Comparison of ENCODE assay signal across 8 cellular contexts in genomic region chr11:74492974-74493815, GRCh38. TPM values are rescaled to one million over a fixed set of nuclear protein-coding genes. Genes with fewer than 3 reads are reported as not detected.
DNase-seq lines count a peak whose midpoint lies in the region; ATAC-seq and TF ChIP-seq lines count a peak whose summit lies in the region.

LIPT2 (minus strand) TSS chr11:74493724; CDS start chr11:74493703, 21 bp downstream.

- POLR2A ChIA-PET in T-cell (lab: Charles Lee) = interaction anchor here in 1 of 2 donors (1.6 kb wide), 1 partner anchor 95 kb away, joined by 16 read pairs; the partner anchor contains the start of gene PGM2L1

- H3K9me3 ChIP-seq in left ventricle myocardium inferior (replicated peaks) (peaks cover 14% of the 10 kb centered on the region), upper lobe of right lung (no peaks in the 10 kb centered on the region)

- peak within 1 kb of the TSS; percentile 82 to 83 (median 83) for H3K4me3 Mint-ChIP-seq in T-cell

- peak; percentile 96 for ATAC-seq in HG02852 (IDR thresholded peaks at IDR 0.05; ENCODE audit: unreplicated experiment)
- peak; percentile 94 to 98 (median 97) for ATAC-seq in T-cell (replicated peaks in 1 of 4)
- peak; percentile 98 for ATAC-seq in upper lobe of right lung

- H3K36me3 ChIP-seq in left ventricle myocardium inferior (peaks cover 9% of the 10 kb centered on the region), upper lobe of right lung (no peaks in the 10 kb centered on the region)

- peaks cover 26 to 31% (median 27%) of the 10 kb centered on the region in 3 donors for H3K4me1 Mint-ChIP-seq in T-cell

- no peaks in the 10 kb centered on the region for H3K27me3 Mint-ChIP-seq in T-cell

- no peaks in the 10 kb centered on the region for H3K27me3 ChIP-seq in left ventricle myocardium inferior (ENCODE audit: low read depth)
- no peaks in the 10 kb centered on the region for H3K27me3 ChIP-seq in upper lobe of right lung

- H3K36me3 Mint-ChIP-seq in T-cell = peaks cover 12% of the 10 kb centered on the region

- peak; percentile 96 for DNase-seq in GM13976 (ENCODE audit: low spot score)
- peak; percentile 78 for DNase-seq in NCI-H1436 treated with DMSO at 0.1 percent for 48 hours (lab: John Stamatoyannopoulos, UW)
- peak; percentile 90 to 99 (median 98) for DNase-seq in T-cell
- DNase-seq in amniotic stem cell (lab: John Stamatoyannopoulos, UW) = peak; percentile 78
- peak; percentile 97 for DNase-seq in left ventricle myocardium inferior
- DNase-seq in posterior vena cava (ENCODE audit: low spot score) = peak; percentile 99
- DNase-seq in upper lobe of right lung = peak; percentile 99

- in situ Hi-C loops in GM13976 (cut with MboI; ENCODE audit: low sequenced_read_pairs, unreplicated experiment) = no loop called here

- TF ChIP-seq CTCF in GM13976 (IDR thresholded peaks at IDR 0.05; ENCODE audit: borderline replicate concordance, control extremely low read depth, extremely low read depth, insufficient read depth, missing control alignments) (no peak), left ventricle myocardium inferior (IDR thresholded peaks at IDR 0.05; ENCODE audit: borderline replicate concordance) (no peak), upper lobe of right lung (IDR thresholded peaks at IDR 0.05) (no peak)

- H3K27ac Mint-ChIP-seq in T-cell = peak within 1 kb of the TSS; percentile 94

- CTCF ChIA-PET in T-cell (lab: Charles Lee) = interaction anchor here (0.5 to 1.6 kb wide), 11 partner anchors 24 to 729 kb away, joined by 3 to 6 read pairs (median 4); partner anchors contain the start of genes PGM2L1 (in 1 of the 2) and POLD3 (in 1 of the 2)

- H3K27ac ChIP-seq in left ventricle myocardium inferior (replicated peaks) = peak within 1 kb of the TSS; percentile 100
- peak within 1 kb of the TSS; percentile 97 for H3K27ac ChIP-seq in upper lobe of right lung

- peaks cover 0 to 6% (median 0%) of the 10 kb centered on the region in 3 donors for H3K9me3 Mint-ChIP-seq in T-cell

- intact Hi-C loops in left ventricle myocardium inferior (cut with micrococcal nuclease) (no loop called here), posterior vena cava (cut with DNase I) (no loop called here), upper lobe of right lung (cut with DNase I) (no loop called here)

- peak within 1 kb of the TSS; percentile 95 for H3K4me3 ChIP-seq in left ventricle myocardium inferior
- H3K4me3 ChIP-seq in upper lobe of right lung = peak within 1 kb of the TSS; percentile 74

- H3K4me1 ChIP-seq in left ventricle myocardium inferior (peaks cover 22% of the 10 kb centered on the region), upper lobe of right lung (no peaks in the 10 kb centered on the region)

RNA-seq across cellular contexts. Expression of gene LIPT2, which starts in this region (rescaled TPM):
- total RNA-seq in T-cell (10 to 100 TPM in 4 of 5 donors, 1 to 10 TPM in 1; 8.9 to 16.1 (median 11.5) TPM), left ventricle myocardium inferior (0.96 TPM), posterior vena cava (1 to 10 TPM; 1.2 to 1.4 TPM), upper lobe of right lung (2.1 TPM)

Comparison
In these comparisons a context has a peak if more than half of its experiments do, and no peak if none do; other contexts are left out.
1. Peak in every context shown above with its lines: DNase-seq, ATAC-seq, H3K4me3 ChIP-seq and H3K27ac ChIP-seq.
2. Peak in DNase-seq, H3K4me3 ChIP-seq and H3K27ac ChIP-seq in left ventricle myocardium inferior; RNA of the gene not detected or under 1 TPM.